Comparison of ENCODE assay signal across 28 cellular contexts in the genomic region with DNA sequence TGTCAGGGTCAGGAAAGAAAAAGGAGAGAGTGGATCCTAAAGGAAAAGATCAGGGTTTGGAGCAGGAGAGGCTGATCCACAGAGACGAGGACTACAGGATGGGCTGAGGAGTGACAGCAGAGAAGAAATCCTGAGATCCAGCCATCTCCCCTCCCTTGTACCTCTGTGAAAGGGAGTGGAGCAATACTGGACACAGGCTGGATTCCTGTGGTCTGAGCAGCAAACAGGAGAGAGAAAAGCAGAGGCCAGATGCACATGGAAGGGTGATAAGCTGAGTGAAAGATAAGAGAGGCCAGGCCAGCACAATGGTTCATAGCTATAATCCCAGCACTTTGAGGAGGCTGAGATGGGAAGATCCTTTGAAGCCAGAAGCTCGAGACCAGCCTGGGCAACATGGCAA.
"Had no signal": no experiment of that assay in that cellular context is flagged by ENCODE, and none has a peak within 500 bp of the region (broad histone marks: within the 10 kb centered on the region; RNA-seq: fewer than 3 reads in every experiment).

No MANE protein-coding gene starts in this region.

- H3K9me3 ChIP-seq: ascending aorta, breast epithelium, colonic mucosa had no signal

- ATAC-seq: activated CD4-positive, alpha-beta T cell treated with anti-CD3 and anti-CD28 coated beads for 36 hours; activated naive CD4-positive, alpha-beta T cell treated with anti-CD3 and anti-CD28 coated beads, Interleukin-2, amount 50 U/mL, for 72 hours; activated T-cell treated with anti-CD3 and anti-CD28 coated beads, Interleukin-2, amount 50 U/mL, for 72 hours had no signal

- H3K4me1 ChIP-seq: ascending aorta, breast epithelium, colonic mucosa had no signal

- H3K27me3 Mint-ChIP-seq: activated CD4-positive, alpha-beta memory T cell treated with anti-CD3 and anti-CD28 coated beads, Interleukin-2, amount 10 ng/mL, durations not matched to agents 7 days and 5 days; activated CD4-positive, alpha-beta T cell treated with anti-CD3 and anti-CD28 coated beads for 36 hours; activated CD4-positive, alpha-beta T cell treated with anti-CD3 and anti-CD28 coated beads, Interleukin-2, amount 10 ng/mL, durations not matched to agents 24 days and 14 days; activated naive CD4-positive, alpha-beta T cell treated with anti-CD3 and anti-CD28 coated beads, Interleukin-2, amount 10 ng/mL, durations not matched to agents 7 days and 5 days; activated naive CD8-positive, alpha-beta T cell treated with anti-CD3 and anti-CD28 coated beads, Interleukin-2, amount 10 ng/mL, durations not matched to agents 7 days and 5 days; activated T-cell treated with anti-CD3 and anti-CD28 coated beads, Interleukin-2, amount 50 U/mL, for 24 hours had no signal

- H3K27me3 ChIP-seq: ascending aorta, breast epithelium, cardiac muscle cell, colonic mucosa had no signal

- H3K4me1 Mint-ChIP-seq: activated CD4-positive, alpha-beta memory T cell treated with anti-CD3 and anti-CD28 coated beads, Interleukin-2, amount 10 ng/mL, durations not matched to agents 7 days and 5 days; activated CD4-positive, alpha-beta T cell treated with anti-CD3 and anti-CD28 coated beads for 36 hours; activated CD4-positive, alpha-beta T cell treated with anti-CD3 and anti-CD28 coated beads, Interleukin-2, amount 10 ng/mL, durations not matched to agents 24 days and 14 days; activated naive CD4-positive, alpha-beta T cell treated with anti-CD3 and anti-CD28 coated beads, Interleukin-2, amount 10 ng/mL, durations not matched to agents 7 days and 5 days; activated naive CD8-positive, alpha-beta T cell treated with anti-CD3 and anti-CD28 coated beads, Interleukin-2, amount 10 ng/mL, durations not matched to agents 7 days and 5 days had no signal

- H3K36me3 ChIP-seq: ascending aorta, breast epithelium, cardiac muscle cell, colonic mucosa had no signal

- H3K4me3 Mint-ChIP-seq: activated CD4-positive, alpha-beta memory T cell treated with anti-CD3 and anti-CD28 coated beads, Interleukin-2, amount 10 ng/mL, durations not matched to agents 7 days and 5 days; activated CD4-positive, alpha-beta T cell treated with anti-CD3 and anti-CD28 coated beads for 36 hours; activated CD4-positive, alpha-beta T cell treated with anti-CD3 and anti-CD28 coated beads, Interleukin-2, amount 10 ng/mL, durations not matched to agents 24 days and 14 days; activated naive CD4-positive, alpha-beta T cell treated with anti-CD3 and anti-CD28 coated beads, Interleukin-2, amount 10 ng/mL, durations not matched to agents 7 days and 5 days; activated naive CD8-positive, alpha-beta T cell treated with anti-CD3 and anti-CD28 coated beads, Interleukin-2, amount 10 ng/mL, durations not matched to agents 7 days and 5 days; activated T-cell treated with anti-CD3 and anti-CD28 coated beads, Interleukin-2, amount 50 U/mL, for 24 hours; activated T-cell treated with anti-CD3 and anti-CD28 coated beads, Interleukin-2, amount 50 U/mL, for 72 hours; brain had no signal

- FAIRE-seq: endometrium, endothelial cell of umbilical vein, frontal cortex had no signal

- H3K36me3 Mint-ChIP-seq: activated naive CD4-positive, alpha-beta T cell treated with anti-CD3 and anti-CD28 coated beads, Interleukin-2, amount 10 ng/mL, durations not matched to agents 7 days and 5 days; activated naive CD4-positive, alpha-beta T cell treated with anti-CD3 and anti-CD28 coated beads, Interleukin-2, amount 50 U/mL, for 72 hours; activated naive CD8-positive, alpha-beta T cell treated with anti-CD3 and anti-CD28 coated beads, Interleukin-2, amount 10 ng/mL, durations not matched to agents 7 days and 5 days; brain had no signal

- H3K4me3 ChIP-seq: ascending aorta, breast epithelium, cardiac muscle cell, colonic mucosa had no signal

- DNase-seq: activated CD4-positive, alpha-beta memory T cell treated with anti-CD3 and anti-CD28 coated beads, Interleukin-2, amount 10 ng/mL, durations not matched to agents 7 days and 5 days; activated CD4-positive, alpha-beta T cell treated with anti-CD3 and anti-CD28 coated beads for 36 hours; activated CD4-positive, alpha-beta T cell treated with anti-CD3 and anti-CD28 coated beads, Interleukin-2, amount 10 ng/mL, durations not matched to agents 24 days and 14 days; activated CD4-positive, CD25-positive, alpha-beta regulatory T cell; activated CD4-positive, CD25-positive, alpha-beta regulatory T cell treated with anti-CD3 and anti-CD28 coated beads, Interleukin-2, amount 50 U/mL, for 72 hours; activated CD8-positive, alpha-beta memory T cell treated with anti-CD3 and anti-CD28 coated beads, Interleukin-2, amount 50 U/mL, for 48 hours; activated gamma-delta T cell; activated naive CD4-positive, alpha-beta T cell; activated naive CD4-positive, alpha-beta T cell treated with anti-CD3 and anti-CD28 coated beads, Interleukin-2, amount 10 ng/mL, durations not matched to agents 7 days and 5 days; activated naive CD8-positive, alpha-beta T cell treated with anti-CD3 and anti-CD28 coated beads, Interleukin-2, amount 10 ng/mL, durations not matched to agents 7 days and 5 days; activated T-cell treated with anti-CD3 and anti-CD28 coated beads for 4 hours; activated T-cell treated with anti-CD3 and anti-CD28 coated beads, Interleukin-2, amount 50 U/mL, for 24 hours; activated T-cell treated with anti-CD3 and anti-CD28 coated beads, Interleukin-2, amount 50 U/mL, for 72 hours; central memory CD4-positive, alpha-beta T cell; cerebellar nuclear complex; colonic mucosa; effector CD8-positive, alpha-beta T cell; foreskin fibroblast; T-helper 2 cell had no signal

- H3K27ac ChIP-seq: ascending aorta, breast epithelium, cardiac muscle cell, colonic mucosa, epithelial cell of prostate had no signal

- H3K27ac Mint-ChIP-seq: activated CD4-positive, alpha-beta memory T cell treated with anti-CD3 and anti-CD28 coated beads, Interleukin-2, amount 10 ng/mL, durations not matched to agents 7 days and 5 days; activated CD4-positive, alpha-beta T cell treated with anti-CD3 and anti-CD28 coated beads for 36 hours; activated CD4-positive, alpha-beta T cell treated with anti-CD3 and anti-CD28 coated beads, Interleukin-2, amount 10 ng/mL, durations not matched to agents 24 days and 14 days; activated naive CD4-positive, alpha-beta T cell treated with anti-CD3 and anti-CD28 coated beads, Interleukin-2, amount 10 ng/mL, durations not matched to agents 7 days and 5 days; activated naive CD4-positive, alpha-beta T cell treated with anti-CD3 and anti-CD28 coated beads, Interleukin-2, amount 50 U/mL, for 72 hours; activated naive CD8-positive, alpha-beta T cell treated with anti-CD3 and anti-CD28 coated beads, Interleukin-2, amount 10 ng/mL, durations not matched to agents 7 days and 5 days; activated T-cell treated with anti-CD3 and anti-CD28 coated beads, Interleukin-2, amount 50 U/mL, for 24 hours; activated T-cell treated with anti-CD3 and anti-CD28 coated beads, Interleukin-2, amount 50 U/mL, for 72 hours had no signal
